1 cellular context compared by ENCODE assay signal in the genomic region with DNA sequence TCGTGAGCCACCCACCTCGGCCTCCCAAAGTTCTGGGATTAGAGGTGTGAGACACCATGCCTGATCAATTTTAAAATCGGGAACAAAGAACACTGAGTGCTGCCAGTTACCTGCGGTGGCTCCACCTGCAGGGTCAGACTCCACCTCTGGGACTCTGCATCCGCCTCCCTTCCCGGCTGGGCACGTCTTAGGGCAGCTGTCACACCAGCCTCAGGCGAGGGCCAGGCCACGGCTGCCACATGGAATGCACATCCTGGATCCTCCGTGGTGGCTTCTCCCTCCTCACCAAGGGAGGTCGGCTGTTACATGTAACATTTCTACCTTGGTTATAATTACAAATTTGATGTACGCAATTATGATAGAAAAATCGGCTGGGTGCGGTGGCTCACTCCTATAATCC.
TF ChIP-seq lines count a peak whose summit lies in the region.

No MANE protein-coding gene starts in this region.

TF ChIP-seq in HCT116, 20 proteins besides CTCF, POLR2A, EP300 and RAD21:
- TF ChIP-seq SIN3A (IDR thresholded peaks at IDR 0.05; ENCODE audit: low read depth) (peak; percentile 43; the same call in 1 of the 2 replicates), ZNF274 (IDR thresholded peaks at IDR 0.05; ENCODE audit: low read depth, low read length) (no peak), CBX3 (IDR thresholded peaks at IDR 0.05; ENCODE audit: low read depth) (no peak), POLR2AphosphoS5 (IDR thresholded peaks at IDR 0.05; ENCODE audit: low read depth, low read length) (no peak), EZH2phosphoT487 (IDR thresholded peaks at IDR 0.05; ENCODE audit: borderline replicate concordance) (no peak), CEBPB (IDR thresholded peaks at IDR 0.05; ENCODE audit: low read depth) (no peak), EZH2 (IDR thresholded peaks at IDR 0.05) (no peak), JUND (IDR thresholded peaks at IDR 0.05) (no peak), ATF3 (IDR thresholded peaks at IDR 0.05) (no peak), EGR1 (IDR thresholded peaks at IDR 0.05; ENCODE audit: low read depth) (no peak), SRF (IDR thresholded peaks at IDR 0.05; ENCODE audit: low read depth) (no peak), SP1 (IDR thresholded peaks at IDR 0.05; ENCODE audit: low read depth) (peak; percentile 29; the same call in 1 of the 2 replicates), YY1 (IDR thresholded peaks at IDR 0.05; ENCODE audit: extremely low read depth, insufficient replicate concordance, low read depth, low read length) (no peak), ELF1 (IDR thresholded peaks at IDR 0.05; ENCODE audit: borderline replicate concordance, low read depth) (no peak), TCF7L2 (IDR thresholded peaks at IDR 0.05; ENCODE audit: borderline replicate concordance, extremely low read depth, insufficient read depth, insufficient read length) (no peak), ZFX (IDR thresholded peaks at IDR 0.05) (no peak)
- TF ChIP-seq, protein P1, sequence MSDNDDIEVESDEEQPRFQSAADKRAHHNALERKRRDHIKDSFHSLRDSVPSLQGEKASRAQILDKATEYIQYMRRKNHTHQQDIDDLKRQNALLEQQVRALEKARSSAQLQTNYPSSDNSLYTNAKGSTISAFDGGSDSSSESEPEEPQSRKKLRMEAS (IDR thresholded peaks at IDR 0.05): peak; percentile 75
